17 cellular contexts compared by ENCODE assay signal in the genomic region with DNA sequence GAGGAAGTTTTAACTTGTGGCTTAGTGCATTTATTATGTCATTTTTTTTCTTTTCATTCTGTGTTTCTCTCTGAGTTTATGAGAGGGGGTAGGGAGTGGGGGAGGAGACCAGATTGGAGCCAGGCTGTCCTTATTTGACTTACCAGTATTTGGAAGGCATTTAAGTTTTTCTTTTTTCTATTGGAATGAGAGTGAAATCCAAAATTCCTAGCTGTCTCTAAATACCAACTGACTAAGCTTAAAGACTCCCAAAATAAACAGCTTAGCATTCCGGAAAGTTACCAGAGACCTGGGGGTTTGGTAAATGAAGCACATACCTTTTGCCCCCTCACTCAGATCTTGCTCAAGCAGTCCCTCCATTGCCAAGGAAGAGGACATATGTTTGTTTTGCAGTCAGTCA.
DNase-seq lines count a peak whose midpoint lies in the region; ATAC-seq and TF ChIP-seq lines count a peak whose summit lies in the region.
"Had no signal": no experiment of that assay in that cellular context is flagged by ENCODE, and none has a peak within 500 bp of the region (broad histone marks: within the 10 kb centered on the region; RNA-seq: fewer than 3 reads in every experiment).

No MANE protein-coding gene starts in this region.

- TF ChIP-seq POLR2A in spleen (IDR thresholded peaks at IDR 0.05): no peak

- ATAC-seq in right cardiac atrium: peak; percentile 63 to 87
- ATAC-seq in GM21737 (IDR thresholded peaks at IDR 0.05; ENCODE audit: unreplicated experiment): no peak
- no peak for ATAC-seq in GM19324 (IDR thresholded peaks at IDR 0.05; ENCODE audit: low FRiP score, unreplicated experiment)
- ATAC-seq: activated CD4-positive, alpha-beta T cell treated with anti-CD3 and anti-CD28 coated beads for 36 hours; CD8-positive, alpha-beta T cell; esophagus mucosa had no signal

- no peaks in the 10 kb centered on the region for H3K9me3 Mint-ChIP-seq in activated T-helper 2 cell treated with anti-CD3 and anti-CD28 coated beads, Interferon-gamma antibody, Interleukin-2, Interleukin-4, amounts not matched to agents 10 μg/mL and 5 μg/mL and 100 μg/mL, durations not matched to agents 14 hours and 24 hours and 36 hours
- H3K9me3 Mint-ChIP-seq: activated naive CD8-positive, alpha-beta T cell treated with anti-CD3 and anti-CD28 coated beads, Interleukin-2, amount 10 ng/mL, durations not matched to agents 7 days and 5 days; CD8-positive, alpha-beta T cell had no signal

- H3K27ac Mint-ChIP-seq in activated T-helper 2 cell treated with anti-CD3 and anti-CD28 coated beads, Interferon-gamma antibody, Interleukin-2, Interleukin-4, amounts not matched to agents 10 μg/mL and 5 μg/mL and 100 μg/mL, durations not matched to agents 14 hours and 24 hours and 36 hours: no peak overlapping the region
- H3K27ac Mint-ChIP-seq: activated CD4-positive, alpha-beta T cell treated with anti-CD3 and anti-CD28 coated beads for 36 hours; activated naive CD8-positive, alpha-beta T cell treated with anti-CD3 and anti-CD28 coated beads, Interleukin-2, amount 10 ng/mL, durations not matched to agents 7 days and 5 days; CD8-positive, alpha-beta T cell had no signal

- H3K36me3 Mint-ChIP-seq in activated T-helper 2 cell treated with anti-CD3 and anti-CD28 coated beads, Interferon-gamma antibody, Interleukin-2, Interleukin-4, amounts not matched to agents 10 μg/mL and 5 μg/mL and 100 μg/mL, durations not matched to agents 14 hours and 24 hours and 36 hours (ENCODE audit: low read depth): no peaks in the 10 kb centered on the region
- H3K36me3 Mint-ChIP-seq: activated naive CD8-positive, alpha-beta T cell treated with anti-CD3 and anti-CD28 coated beads, Interleukin-2, amount 10 ng/mL, durations not matched to agents 7 days and 5 days; CD8-positive, alpha-beta T cell had no signal

- H3K9me3 ChIP-seq in right cardiac atrium (ENCODE audit: control insufficient read depth, low read length): no peaks in the 10 kb centered on the region
- no peaks in the 10 kb centered on the region for H3K9me3 ChIP-seq in spleen
- H3K9me3 ChIP-seq: transverse colon had no signal

- 48% methylated on average over 1 of the region's 1 CpG for WGBS in right cardiac atrium
- WGBS in spleen, 5 donors: 61 to 83% (median 76%) methylated on average over 1 of the region's 1 CpG

- intact Hi-C loops in right cardiac atrium (cut with DNase I): no loop called here
- intact Hi-C loops in spleen (cut with DNase I; ENCODE audit: low total_unique reads): no loop called here
- intact Hi-C loops in activated T-helper 2 cell treated with anti-CD3 and anti-CD28 coated beads, Interferon-gamma antibody, Interleukin-2, Interleukin-4, amounts not matched to agents 10 μg/mL and 5 μg/mL and 100 μg/mL, durations not matched to agents 14 hours and 24 hours and 36 hours (cut with micrococcal nuclease): no loop called here

- H3K36me3 ChIP-seq in spleen: no peaks in the 10 kb centered on the region
- H3K36me3 ChIP-seq: transverse colon had no signal

- H3K4me1 ChIP-seq in right cardiac atrium (ENCODE audit: control insufficient read depth, insufficient read depth, low read length) (no peaks in the 10 kb centered on the region), spleen (no peaks in the 10 kb centered on the region)

- TF ChIP-seq CTCF in astrocyte of the spinal cord (IDR thresholded peaks at IDR 0.05; ENCODE audit: low read depth, low read length): no peak
- TF ChIP-seq CTCF in spleen (IDR thresholded peaks at IDR 0.05 in 8 of 11, conservative IDR thresholded peaks at IDR 0.05 in 3 of 11): no peak

- no peaks in the 10 kb centered on the region for H3K4me1 Mint-ChIP-seq in activated T-helper 2 cell treated with anti-CD3 and anti-CD28 coated beads, Interferon-gamma antibody, Interleukin-2, Interleukin-4, amounts not matched to agents 10 μg/mL and 5 μg/mL and 100 μg/mL, durations not matched to agents 14 hours and 24 hours and 36 hours (ENCODE audit: low read depth)
- H3K4me1 Mint-ChIP-seq: activated CD4-positive, alpha-beta T cell treated with anti-CD3 and anti-CD28 coated beads for 36 hours; activated naive CD8-positive, alpha-beta T cell treated with anti-CD3 and anti-CD28 coated beads, Interleukin-2, amount 10 ng/mL, durations not matched to agents 7 days and 5 days had no signal

- no peaks in the 10 kb centered on the region for H3K27me3 Mint-ChIP-seq in activated T-helper 2 cell treated with anti-CD3 and anti-CD28 coated beads, Interferon-gamma antibody, Interleukin-2, Interleukin-4, amounts not matched to agents 10 μg/mL and 5 μg/mL and 100 μg/mL, durations not matched to agents 14 hours and 24 hours and 36 hours (ENCODE audit: low read depth)
- H3K27me3 Mint-ChIP-seq: activated CD4-positive, alpha-beta T cell treated with anti-CD3 and anti-CD28 coated beads for 36 hours; activated naive CD8-positive, alpha-beta T cell treated with anti-CD3 and anti-CD28 coated beads, Interleukin-2, amount 10 ng/mL, durations not matched to agents 7 days and 5 days had no signal

- in situ Hi-C loops in astrocyte of the spinal cord (cut with HindIII; ENCODE audit: low sequenced_read_pairs): no loop called here

- H3K27me3 ChIP-seq in right cardiac atrium (ENCODE audit: control insufficient read depth, insufficient read depth): no peaks in the 10 kb centered on the region
- H3K27me3 ChIP-seq in spleen (replicated peaks in 1 of 7): no peaks in the 10 kb centered on the region
- H3K27me3 ChIP-seq: transverse colon had no signal

- DNase-seq in GM04504 (ENCODE audit: low read depth) (peak; percentile 72), astrocyte of the spinal cord (ENCODE audit: low read depth, low spot score) (peak; percentile 51), right cardiac atrium (peak in 1 of 3 donors; percentile 56), spleen (no peak), medulla oblongata (ENCODE audit: extremely low spot score) (no peak)
- DNase-seq in activated T-helper 2 cell treated with anti-CD3 and anti-CD28 coated beads, Interferon-gamma antibody, Interleukin-2, Interleukin-4, amounts not matched to agents 10 μg/mL and 5 μg/mL and 100 μg/mL, durations not matched to agents 14 hours and 24 hours and 36 hours (ENCODE audit: low spot score): no peak
- DNase-seq: activated CD4-positive, alpha-beta T cell treated with anti-CD3 and anti-CD28 coated beads for 36 hours; activated naive CD8-positive, alpha-beta T cell treated with anti-CD3 and anti-CD28 coated beads, Interleukin-2, amount 10 ng/mL, durations not matched to agents 7 days and 5 days; activated T-cell treated with anti-CD3 and anti-CD28 coated beads, Interleukin-2, amount 50 U/mL, for 1 hour; CD8-positive, alpha-beta T cell; NCI-H2081; NCI-H82; T-helper 2 cell; transverse colon had no signal

- H3K27ac ChIP-seq in right cardiac atrium (ENCODE audit: low read length) (no peak overlapping the region), spleen (peak overlapping the region in 6 of 8 donors; percentile 8 to 69 (median 52))
- H3K27ac ChIP-seq: transverse colon had no signal

- H3K4me3 ChIP-seq in astrocyte of the spinal cord (ENCODE audit: low read depth, low read length) (no peak overlapping the region), right cardiac atrium (ENCODE audit: low read length) (no peak overlapping the region), spleen (no peak overlapping the region)
- H3K4me3 ChIP-seq: transverse colon had no signal

- no peak overlapping the region for H3K4me3 Mint-ChIP-seq in activated T-helper 2 cell treated with anti-CD3 and anti-CD28 coated beads, Interferon-gamma antibody, Interleukin-2, Interleukin-4, amounts not matched to agents 10 μg/mL and 5 μg/mL and 100 μg/mL, durations not matched to agents 14 hours and 24 hours and 36 hours (ENCODE audit: low read depth)
- H3K4me3 Mint-ChIP-seq: activated CD4-positive, alpha-beta T cell treated with anti-CD3 and anti-CD28 coated beads for 36 hours; activated naive CD8-positive, alpha-beta T cell treated with anti-CD3 and anti-CD28 coated beads, Interleukin-2, amount 10 ng/mL, durations not matched to agents 7 days and 5 days; CD8-positive, alpha-beta T cell had no signal

Comparison
In these comparisons a context has a peak if more than half of its experiments do, and no peak if none do; other contexts are left out.
1. DNase-seq: peak in GM04504 (single experiment) and astrocyte of the spinal cord (single experiment); none in spleen (single experiment), medulla oblongata (single experiment) and activated T-helper 2 cell treated with anti-CD3 and anti-CD28 coated beads, Interferon-gamma antibody, Interleukin-2, Interleukin-4, amounts not matched to agents 10 μg/mL and 5 μg/mL and 100 μg/mL, durations not matched to agents 14 hours and 24 hours and 36 hours (single experiment).
2. ATAC-seq: peak in right cardiac atrium (2 of 2); none in GM21737 (single experiment) and GM19324 (single experiment).